ENCODE assay signal across 8 cellular contexts in genomic region chr1:214637722-214638473, GRCh38. TPM values are rescaled to one million over a fixed set of nuclear protein-coding genes. Genes with fewer than 3 reads are reported as not detected.
DNase-seq lines count a peak whose midpoint lies in the region; ATAC-seq, FAIRE-seq and TF ChIP-seq lines count a peak whose summit lies in the region.

No MANE protein-coding gene starts in this region.

- peaks cover 7 to 51% (median 27%) of the 10 kb centered on the region in 4 donors for H3K4me1 Mint-ChIP-seq in CD4-positive, CD25-positive, alpha-beta regulatory T cell
- peaks cover 2% of the 10 kb centered on the region for H3K4me1 Mint-ChIP-seq in osteocyte (ENCODE audit: unreplicated experiment)

- DNase-seq in CD4-positive, CD25-positive, alpha-beta regulatory T cell = peak in 2 of 3 donors; percentile 53 to 72
- peak; percentile 45 for DNase-seq in SKM-1 (lab: John Stamatoyannopoulos, UW; ENCODE audit: unreplicated experiment)
- no peak for DNase-seq in osteocyte (ENCODE audit: extremely low spot score, unreplicated experiment)
- DNase-seq in NOMO-1 treated with dmso at 0.1 percent for 144 hours (lab: John Stamatoyannopoulos, UW; ENCODE audit: unreplicated experiment) = no peak

- no peaks in the 10 kb centered on the region for H3K9me3 ChIP-seq in CD4-positive, CD25-positive, alpha-beta regulatory T cell (ENCODE audit: control insufficient read depth in 2 of 2, low read length in 2 of 2)

- peak; percentile 45 for FAIRE-seq in endometrium (lab: Jason Lieb, UNC)

- H3K4me1 ChIP-seq in CD4-positive, CD25-positive, alpha-beta regulatory T cell (ENCODE audit: control insufficient read depth, insufficient read depth, low read length, poor library complexity, severe bottlenecking) = peaks cover 42% of the 10 kb centered on the region

- no peaks in the 10 kb centered on the region for H3K36me3 Mint-ChIP-seq in CD4-positive, CD25-positive, alpha-beta regulatory T cell
- no peaks in the 10 kb centered on the region for H3K36me3 Mint-ChIP-seq in osteocyte (ENCODE audit: unreplicated experiment)

- TF ChIP-seq CTCF in GM12873 (IDR thresholded peaks at IDR 0.05; ENCODE audit: insufficient read depth, low read depth, low read length, missing control alignments) (peak; percentile 66), osteocyte (IDR thresholded peaks at IDR 0.05) (peak; percentile 84)

- peak overlapping the region in 3 of 4 donors; percentile 15 to 39 (median 23) for H3K4me3 Mint-ChIP-seq in CD4-positive, CD25-positive, alpha-beta regulatory T cell
- no peak overlapping the region for H3K4me3 Mint-ChIP-seq in osteocyte (ENCODE audit: unreplicated experiment)

- no peak overlapping the region for H3K27ac ChIP-seq in CD4-positive, CD25-positive, alpha-beta regulatory T cell (ENCODE audit: insufficient read depth, low read length, poor library complexity, severe bottlenecking)

- H3K9me3 Mint-ChIP-seq in CD4-positive, CD25-positive, alpha-beta regulatory T cell = no peaks in the 10 kb centered on the region
- no peaks in the 10 kb centered on the region for H3K9me3 Mint-ChIP-seq in osteocyte (ENCODE audit: unreplicated experiment)

- ATAC-seq in CD4-positive, CD25-positive, alpha-beta regulatory T cell (ENCODE audit: low read depth in 2 of 2) = peak in 1 of 2 donors; percentile 38
- peak; percentile 79 for ATAC-seq in HG03159 (IDR thresholded peaks at IDR 0.05; ENCODE audit: unreplicated experiment)
- no peak for ATAC-seq in GM21423 (IDR thresholded peaks at IDR 0.05; ENCODE audit: unreplicated experiment)

- H3K27me3 ChIP-seq in CD4-positive, CD25-positive, alpha-beta regulatory T cell (ENCODE audit: control insufficient read depth, insufficient read depth, low read length) = no peaks in the 10 kb centered on the region

- H3K27me3 Mint-ChIP-seq in CD4-positive, CD25-positive, alpha-beta regulatory T cell = no peaks in the 10 kb centered on the region
- no peaks in the 10 kb centered on the region for H3K27me3 Mint-ChIP-seq in osteocyte (ENCODE audit: unreplicated experiment)

- H3K4me3 ChIP-seq in CD4-positive, CD25-positive, alpha-beta regulatory T cell (ENCODE audit: low read depth, low read length) = peak overlapping the region; percentile 23

- peak overlapping the region in 2 of 3 donors; percentile 38 to 70 for H3K27ac Mint-ChIP-seq in CD4-positive, CD25-positive, alpha-beta regulatory T cell
- no peak overlapping the region for H3K27ac Mint-ChIP-seq in osteocyte (ENCODE audit: unreplicated experiment)

- no peaks in the 10 kb centered on the region for H3K36me3 ChIP-seq in CD4-positive, CD25-positive, alpha-beta regulatory T cell (ENCODE audit: control insufficient read depth, insufficient read depth, low read length)

RNA-seq across cellular contexts. Expression of gene CENPF, which starts 34.9 kb away (rescaled TPM):
- 7.9 TPM for total RNA-seq in CD4-positive, CD25-positive, alpha-beta regulatory T cell
- 1 to 10 TPM in 2 of 4 donors, under 1 TPM in 2; 0.75 to 1.4 (median 1.0) TPM for polyA plus RNA-seq in CD4-positive, CD25-positive, alpha-beta regulatory T cell
- total RNA-seq in osteocyte = 21.5 and 26.5 TPM in 2 replicates

Comparison
In these comparisons a context has a peak if more than half of its experiments do, and no peak if none do; other contexts are left out.
1. DNase-seq: peak in CD4-positive, CD25-positive, alpha-beta regulatory T cell (2 of 3) and SKM-1 (single experiment); none in osteocyte (single experiment) and NOMO-1 treated with dmso at 0.1 percent for 144 hours (single experiment).